8 cellular contexts compared by ENCODE assay signal in the genomic region with DNA sequence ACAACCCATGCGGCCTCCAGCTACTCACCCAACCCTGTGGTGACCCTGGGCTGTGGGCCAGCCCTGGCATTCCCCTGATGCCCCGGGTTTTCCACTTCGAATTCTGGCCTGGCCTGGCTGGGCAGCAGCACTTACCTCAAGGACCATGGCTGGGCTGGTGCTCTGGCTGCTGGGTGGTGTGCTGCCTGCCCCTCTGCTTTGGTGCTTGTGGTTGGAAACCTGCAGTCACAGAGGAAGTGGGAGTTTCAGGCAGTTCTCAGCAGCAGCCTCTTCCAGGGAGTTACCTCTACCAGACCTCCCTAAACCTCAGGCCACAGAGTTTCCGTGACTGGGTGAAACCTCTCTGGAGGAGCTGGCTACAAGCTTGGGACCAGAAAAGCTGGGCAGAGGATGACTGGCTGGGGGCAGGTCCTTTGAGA. TPM values are rescaled to one million over a fixed set of nuclear protein-coding genes. Genes with fewer than 3 reads are reported as not detected.
DNase-seq lines count a peak whose midpoint lies in the region; ATAC-seq and TF ChIP-seq lines count a peak whose summit lies in the region.

TSS of gene CXCR3 (minus strand) at position 209 of the 419 bp plus-strand sequence. CDS start at position 147, 62 bp downstream.

- peak; percentile 74 for TF ChIP-seq POLR2A in GM18505 (IDR thresholded peaks at IDR 0.05; ENCODE audit: borderline replicate concordance, extremely low read depth, insufficient read depth, insufficient read length)

- H3K9me3 ChIP-seq in mesenchymal stem cell (ENCODE audit: control insufficient read depth, low read length), result no peaks in the 10 kb centered on the region

- peaks cover 20 to 58% of the 10 kb centered on the region in 2 experiments for H3K36me3 ChIP-seq in mesenchymal stem cell (ENCODE audit: control insufficient read depth in 1 of 2, insufficient read depth in 2 of 2, low read depth in 1 of 2, low read length in 2 of 2)

- DNase-seq in SKM-1 (lab: John Stamatoyannopoulos, UW; ENCODE audit: unreplicated experiment) (peak; percentile 42), NCI-H2196 (lab: John Stamatoyannopoulos, UW; ENCODE audit: unreplicated experiment) (no peak), HT-29 (ENCODE audit: low spot score) (no peak), mesenchymal stem cell (no peak)
- DNase-seq in activated naive CD4-positive, alpha-beta T cell treated with Interleukin-2 at 50 U/mL for 16 hours, result peak; percentile 73
- DNase-seq in stimulated activated CD4-positive, alpha-beta T cell treated with anti-CD3 and anti-CD28 coated beads, Interleukin-15, amount 100 ng/mL, for 48 hours (ENCODE audit: low read depth in 2 of 2), result peak; percentile 74 to 75

- H3K27ac ChIP-seq in mesenchymal stem cell (ENCODE audit: low read length, poor library complexity, severe bottlenecking), result no peak within 1 kb of the TSS

- H3K9ac ChIP-seq in mesenchymal stem cell (ENCODE audit: low read length), result no peak within 1 kb of the TSS

- no peak within 1 kb of the TSS for H4K8ac ChIP-seq in mesenchymal stem cell (ENCODE audit: low read length)

- peaks cover 10% of the 10 kb centered on the region for H3K4me1 ChIP-seq in mesenchymal stem cell (ENCODE audit: control insufficient read depth, insufficient read depth, low read depth, low read length)

- peaks cover 0 to 12% of the 10 kb centered on the region in 2 experiments for H3K27me3 ChIP-seq in mesenchymal stem cell (ENCODE audit: control insufficient read depth in 1 of 2, insufficient read depth in 1 of 2, low read length in 2 of 2)

- no peak within 1 kb of the TSS for H3K4me3 ChIP-seq in mesenchymal stem cell (ENCODE audit: insufficient read depth in 1 of 2, low read depth in 1 of 2, low read length in 2 of 2)

- H2AFZ ChIP-seq in mesenchymal stem cell (ENCODE audit: low read depth, low read length), result no peak within 1 kb of the TSS

- H3K4me2 ChIP-seq in mesenchymal stem cell (ENCODE audit: low read length, poor library complexity, severe bottlenecking), result no peak within 1 kb of the TSS

- H2BK5ac ChIP-seq in mesenchymal stem cell (ENCODE audit: low read depth, low read length, poor library complexity, severe bottlenecking), result no peak within 1 kb of the TSS

- WGBS in mesenchymal stem cell, result 100% methylated on average over 3 of the region's 4 CpGs

- no peak within 1 kb of the TSS for H3K4ac ChIP-seq in mesenchymal stem cell (ENCODE audit: low read depth in 1 of 2, low read length in 2 of 2)

- no peak within 1 kb of the TSS for H3K14ac ChIP-seq in mesenchymal stem cell (ENCODE audit: low read length in 2 of 2)

- H2BK12ac ChIP-seq in mesenchymal stem cell (ENCODE audit: low read length in 2 of 2), result no peak within 1 kb of the TSS

- no peak within 1 kb of the TSS for H3K23ac ChIP-seq in mesenchymal stem cell (ENCODE audit: low read length in 2 of 2)

- no peak within 1 kb of the TSS for H4K91ac ChIP-seq in mesenchymal stem cell (ENCODE audit: low read length)

- no peak within 1 kb of the TSS for H2AK5ac ChIP-seq in mesenchymal stem cell (ENCODE audit: low read length, severe bottlenecking)

- peak; percentile 50 for ATAC-seq in GM18505 (IDR thresholded peaks at IDR 0.05; ENCODE audit: unreplicated experiment)
- peak; percentile 57 for ATAC-seq in HG02885 (IDR thresholded peaks at IDR 0.05; ENCODE audit: poor library complexity, unreplicated experiment)

- H3K18ac ChIP-seq in mesenchymal stem cell (ENCODE audit: low read depth in 1 of 2, low read length in 2 of 2), result no peak within 1 kb of the TSS

- no peak within 1 kb of the TSS for H2BK15ac ChIP-seq in mesenchymal stem cell (ENCODE audit: low read depth, poor library complexity, severe bottlenecking)

- no peak within 1 kb of the TSS for H2BK120ac ChIP-seq in mesenchymal stem cell (ENCODE audit: low read depth, low read length)

- H3K79me1 ChIP-seq in mesenchymal stem cell (replicated peaks; ENCODE audit: low read length, poor library complexity, severe bottlenecking), result peaks cover 7% of the 10 kb centered on the region

RNA-seq across cellular contexts. Expression of gene CXCR3, which starts in this region (rescaled TPM):
- total RNA-seq in HT-29 (2014; rRNA removed; shearing (Covaris generic)), result 0.73 and 0.89 TPM in 2 replicates
- not detected for polyA plus RNA-seq in mesenchymal stem cell (2013, experiment 1 of 2)
- not detected for polyA plus RNA-seq in mesenchymal stem cell (2013, experiment 2 of 2)

Comparison
In these comparisons a context has a peak if more than half of its experiments do, and no peak if none do; other contexts are left out.
1. DNase-seq: peak in SKM-1 (single experiment), activated naive CD4-positive, alpha-beta T cell treated with Interleukin-2 at 50 U/mL for 16 hours (single experiment) and stimulated activated CD4-positive, alpha-beta T cell treated with anti-CD3 and anti-CD28 coated beads, Interleukin-15, amount 100 ng/mL, for 48 hours (2 of 2); none in NCI-H2196 (single experiment), HT-29 (single experiment) and mesenchymal stem cell (single experiment).